In genomic region chr15:99248000-99248727, GRCh38 we compare ENCODE assay signal across 11 cellular contexts. TPM values are rescaled to one million over a fixed set of nuclear protein-coding genes. Genes with fewer than 3 reads are reported as not detected.
DNase-seq lines count a peak whose midpoint lies in the region; ATAC-seq, FAIRE-seq and TF ChIP-seq lines count a peak whose summit lies in the region.
"Had no signal": no experiment of that assay in that cellular context is flagged by ENCODE, and none has a peak within 500 bp of the region (broad histone marks: within the 10 kb centered on the region; RNA-seq: fewer than 3 reads in every experiment).

No MANE protein-coding gene starts in this region.

- DNase-seq in right atrium auricular region (ENCODE audit: low spot score) (no peak), left ventricle myocardium superior (no peak), bronchial epithelial cell (ENCODE audit: low read depth) (no peak), NAMALWA (ENCODE audit: low spot score) (no peak), erythroblast (lab: John Stamatoyannopoulos, UW) (no peak), colonic mucosa (no peak)
- DNase-seq: activated T-cell treated with anti-CD3 and anti-CD28 coated beads for 4 hours, BE2C, NCI-H1930 had no signal

- FAIRE-seq in bronchial epithelial cell (lab: Jason Lieb, UNC), result no peak

- intact Hi-C loops in left ventricle myocardium superior (cut with micrococcal nuclease) (no loop called here), colonic mucosa (cut with DNase I) (no loop called here)

- no peaks in the 10 kb centered on the region for H3K9me3 ChIP-seq in right atrium auricular region
- no peaks in the 10 kb centered on the region for H3K9me3 ChIP-seq in mucosa of rectum (ENCODE audit: control insufficient read depth in 2 of 2, low read length in 2 of 2)
- no peaks in the 10 kb centered on the region for H3K9me3 ChIP-seq in colonic mucosa
- H3K9me3 ChIP-seq: BE2C had no signal

- TF ChIP-seq CTCF in right atrium auricular region (IDR thresholded peaks at IDR 0.05) (no peak), bronchial epithelial cell (IDR thresholded peaks at IDR 0.05; ENCODE audit: insufficient read depth, low read length, severe bottlenecking) (no peak), colonic mucosa (IDR thresholded peaks at IDR 0.05) (no peak)

- TF ChIP-seq POLR2A in erythroblast (IDR thresholded peaks at IDR 0.05; ENCODE audit: low read length), result no peak

- H3K9ac ChIP-seq in mucosa of rectum (ENCODE audit: low read depth in 1 of 2, low read length in 2 of 2) (peak overlapping the region in 1 of 2 donors; percentile 88), colonic mucosa (ENCODE audit: low read depth in 2 of 2, low read length in 2 of 2) (peak overlapping the region in 1 of 2 donors; percentile 64)

- ATAC-seq in left ventricle myocardium superior (no peak), GM19023 (IDR thresholded peaks at IDR 0.05; ENCODE audit: unreplicated experiment) (no peak)

- peak overlapping the region; percentile 92 to 96 for H3K27ac ChIP-seq in right atrium auricular region
- H3K27ac ChIP-seq in mucosa of rectum (ENCODE audit: low read depth in 2 of 2, low read length in 2 of 2), result no peak overlapping the region
- no peak overlapping the region for H3K27ac ChIP-seq in colonic mucosa

- H3K27me3 ChIP-seq in right atrium auricular region, result no peaks in the 10 kb centered on the region
- no peaks in the 10 kb centered on the region for H3K27me3 ChIP-seq in bronchial epithelial cell (ENCODE audit: control insufficient read depth, insufficient read depth, low read length)
- H3K27me3 ChIP-seq in mucosa of rectum (ENCODE audit: control insufficient read depth in 2 of 2, insufficient read depth in 2 of 2, low read length in 2 of 2), result no peaks in the 10 kb centered on the region
- H3K27me3 ChIP-seq in colonic mucosa, result no peaks in the 10 kb centered on the region
- H3K27me3 ChIP-seq: BE2C had no signal

- H3K4me3 ChIP-seq in right atrium auricular region (peak overlapping the region; percentile 74 to 88), bronchial epithelial cell (ENCODE audit: low read depth, low read length) (peak overlapping the region; percentile 80), mucosa of rectum (ENCODE audit: low read length in 2 of 2) (peak overlapping the region; percentile 85 to 88), colonic mucosa (no peak overlapping the region)

- H3K4me1 ChIP-seq in right atrium auricular region, result peaks cover 0 to 37% of the 10 kb centered on the region in 2 donors
- H3K4me1 ChIP-seq in mucosa of rectum (ENCODE audit: control insufficient read depth in 2 of 2, insufficient read depth in 2 of 2, low read length in 2 of 2), result peaks cover 15 to 18% of the 10 kb centered on the region in 2 donors
- no peaks in the 10 kb centered on the region for H3K4me1 ChIP-seq in colonic mucosa
- H3K4me1 ChIP-seq: BE2C had no signal

- H3K36me3 ChIP-seq in right atrium auricular region (peaks cover 8% of the 10 kb centered on the region), bronchial epithelial cell (ENCODE audit: control insufficient read depth, insufficient read depth, low read length) (no peaks in the 10 kb centered on the region), mucosa of rectum (ENCODE audit: control insufficient read depth in 2 of 2, insufficient read depth in 2 of 2, low read length in 2 of 2) (no peaks in the 10 kb centered on the region), colonic mucosa (no peaks in the 10 kb centered on the region)
- H3K36me3 ChIP-seq: BE2C had no signal

RNA-seq across cellular contexts. Expression of gene TTC23, which starts 1.2 kb away (rescaled TPM):
- total RNA-seq in right atrium auricular region, result 10 to 100 TPM; 13.6 to 14.6 TPM
- total RNA-seq in left ventricle myocardium superior, result 10.1 TPM
- 10.0 and 16.6 TPM in 2 replicates for total RNA-seq in bronchial epithelial cell
- total RNA-seq in colonic mucosa, result 10 to 100 TPM; 14.1 to 19.3 TPM

RNA-seq across cellular contexts. Expression of gene LRRC28, which starts 3.1 kb away (rescaled TPM):
- total RNA-seq in right atrium auricular region (10 to 100 TPM; 29.8 to 34.5 TPM), left ventricle myocardium superior (24.4 TPM), bronchial epithelial cell (15.8 and 17.0 TPM in 2 replicates), colonic mucosa (10 to 100 TPM; 27.2 to 28.4 TPM)

Comparison
In these comparisons a context has a peak if more than half of its experiments do, and no peak if none do; other contexts are left out.
1. H3K27ac ChIP-seq: peak in right atrium auricular region (2 of 2); none in mucosa of rectum (0 of 2) and colonic mucosa (single experiment).